1 cellular context compared by ENCODE assay signal in the genomic region with DNA sequence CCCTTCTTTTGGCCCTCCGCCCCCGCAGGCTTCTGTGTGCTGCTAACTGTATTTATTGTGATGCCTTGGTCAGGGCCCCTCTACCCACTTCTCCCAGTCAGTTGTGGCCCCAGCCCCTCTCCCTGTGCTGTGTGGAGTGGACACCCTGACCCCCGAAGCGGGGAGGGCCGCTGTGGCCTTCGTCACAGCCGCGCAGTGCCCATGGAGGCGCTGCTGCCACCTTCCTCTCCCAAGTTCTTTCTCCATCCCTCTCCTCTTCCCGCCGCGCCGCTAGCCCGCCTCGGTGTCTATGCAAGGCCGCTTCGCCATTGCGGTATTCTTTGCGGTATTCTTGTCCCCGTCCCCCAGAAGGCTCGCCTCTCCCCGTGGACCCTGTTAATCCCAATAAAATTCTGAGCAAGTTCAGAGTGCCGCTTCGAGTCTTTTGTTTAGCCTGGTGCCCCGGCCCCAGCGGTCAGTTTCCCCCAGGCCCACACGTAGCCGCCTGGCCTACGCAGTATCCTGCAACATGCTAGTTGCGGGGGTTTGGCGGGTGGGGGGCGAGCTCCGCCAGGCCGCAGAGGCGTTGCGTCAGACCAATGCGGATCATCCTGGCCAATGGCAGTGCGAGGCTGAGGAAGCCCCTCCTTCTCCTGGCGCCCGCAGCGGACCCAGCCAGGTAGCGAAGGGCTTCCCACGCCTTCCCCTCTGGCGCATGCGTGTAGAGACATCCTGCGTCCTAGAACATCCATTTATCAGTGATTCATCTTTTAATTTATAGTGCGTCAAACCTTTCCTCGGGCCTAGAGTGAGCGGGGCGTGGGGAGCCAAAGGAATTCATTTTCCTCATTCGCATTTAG.
TF ChIP-seq lines count a peak whose summit lies in the region.

No MANE protein-coding gene starts in this region.

TF ChIP-seq in HepG2, 621 proteins besides CTCF, POLR2A, EP300 and RAD21:
- peak; percentile 34 for TF ChIP-seq AGO2 (optimal IDR thresholded peaks at IDR 0.05; ENCODE audit: low read depth, low read length)
- no peak for TF ChIP-seq ZNF607 (CRISPR knock-in tag; IDR thresholded peaks at IDR 0.05; ENCODE audit: borderline replicate concordance)
- TF ChIP-seq, protein P1, sequence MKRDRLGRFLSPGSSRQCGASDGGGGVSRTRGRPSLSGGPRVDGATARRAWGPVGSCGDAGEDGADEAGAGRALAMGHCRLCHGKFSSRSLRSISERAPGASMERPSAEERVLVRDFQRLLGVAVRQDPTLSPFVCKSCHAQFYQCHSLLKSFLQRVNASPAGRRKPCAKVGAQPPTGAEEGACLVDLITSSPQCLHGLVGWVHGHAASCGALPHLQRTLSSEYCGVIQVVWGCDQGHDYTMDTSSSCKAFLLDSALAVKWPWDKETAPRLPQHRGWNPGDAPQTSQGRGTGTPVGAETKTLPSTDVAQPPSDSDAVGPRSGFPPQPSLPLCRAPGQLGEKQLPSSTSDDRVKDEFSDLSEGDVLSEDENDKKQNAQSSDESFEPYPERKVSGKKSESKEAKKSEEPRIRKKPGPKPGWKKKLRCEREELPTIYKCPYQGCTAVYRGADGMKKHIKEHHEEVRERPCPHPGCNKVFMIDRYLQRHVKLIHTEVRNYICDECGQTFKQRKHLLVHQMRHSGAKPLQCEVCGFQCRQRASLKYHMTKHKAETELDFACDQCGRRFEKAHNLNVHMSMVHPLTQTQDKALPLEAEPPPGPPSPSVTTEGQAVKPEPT (CRISPR knock-in tag; IDR thresholded peaks at IDR 0.05; ENCODE audit: low read depth), result no peak
- no peak for TF ChIP-seq TBX2 (CRISPR knock-in tag; IDR thresholded peaks at IDR 0.05; ENCODE audit: borderline replicate concordance)
- TF ChIP-seq ZC3H4 (CRISPR knock-in tag; IDR thresholded peaks at IDR 0.05; ENCODE audit: borderline replicate concordance), result no peak
- TF ChIP-seq ZNF24 (IDR thresholded peaks at IDR 0.05), result no peak
TF ChIP-seq in HepG2: peak in this region for 1.
